Comparison of ENCODE assay signal across 17 cellular contexts in the genomic region with DNA sequence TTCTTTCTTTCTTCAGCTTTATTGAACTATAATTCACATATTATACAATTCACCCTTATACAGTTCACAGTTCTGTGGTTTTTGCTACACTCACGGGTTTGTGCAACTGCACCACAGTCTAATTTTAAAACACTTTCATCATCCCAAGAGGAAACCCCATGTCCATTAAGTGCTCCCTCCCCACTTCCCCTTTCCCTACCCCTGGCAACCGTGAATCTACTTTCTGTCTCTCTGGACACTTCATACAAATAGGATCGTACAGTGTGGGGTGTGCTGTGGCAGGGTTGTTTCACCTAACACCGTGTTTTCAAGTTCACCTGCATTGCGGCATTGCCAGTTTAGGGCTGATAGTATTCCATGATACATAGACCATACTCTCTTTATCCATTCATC.
DNase-seq lines count a peak whose midpoint lies in the region; ATAC-seq, FAIRE-seq and TF ChIP-seq lines count a peak whose summit lies in the region.
"Had no signal": no experiment of that assay in that cellular context is flagged by ENCODE, and none has a peak within 500 bp of the region (broad histone marks: within the 10 kb centered on the region; RNA-seq: fewer than 3 reads in every experiment).

No MANE protein-coding gene starts in this region.

- no peak overlapping the region for H2AFZ ChIP-seq in hepatocyte

- no peak overlapping the region for H3K27ac ChIP-seq in hepatocyte
- H3K27ac ChIP-seq: Peyer's patch, stomach had no signal

- H3K9me2 ChIP-seq in hepatocyte (replicated peaks; ENCODE audit: insufficient read depth), result no peaks in the 10 kb centered on the region

- no peak overlapping the region for H3K4me2 ChIP-seq in hepatocyte

- DNase-seq in Right ventricle myocardium superior, result no peak
- DNase-seq in cardiac septum (ENCODE audit: low spot score), result no peak
- peak; percentile 98 for DNase-seq in SIG-M5 treated with dmso at 0.1 percent for 504 hours (lab: John Stamatoyannopoulos, UW; ENCODE audit: unreplicated experiment)
- DNase-seq in left ventricle myocardium superior, result no peak
- DNase-seq in urothelium cell line (ENCODE audit: low spot score), result no peak
- no peak for DNase-seq in hepatocyte (ENCODE audit: low spot score)
- DNase-seq in HEK293T (ENCODE audit: extremely low spot score), result no peak
- no peak for DNase-seq in NCI-H510A (lab: John Stamatoyannopoulos, UW)
- DNase-seq: activated CD4-positive, CD25-positive, alpha-beta regulatory T cell treated with anti-CD3 and anti-CD28 coated beads, Interleukin-2, amount 50 U/mL, for 72 hours; NCI-H2029; Peyer's patch; right cardiac atrium; stomach had no signal

- no peak overlapping the region for H3K4me3 ChIP-seq in hepatocyte
- H3K4me3 ChIP-seq: MG63, Peyer's patch, stomach had no signal

- intact Hi-C loops in Right ventricle myocardium superior (cut with DNase I), result no loop called here
- intact Hi-C loops in cardiac septum (cut with DNase I), result no loop called here
- intact Hi-C loops in left ventricle myocardium superior (cut with micrococcal nuclease), result no loop called here

- H4K20me1 ChIP-seq in hepatocyte (ENCODE audit: insufficient read depth, poor library complexity, severe bottlenecking), result no peaks in the 10 kb centered on the region

- H3K9me3 ChIP-seq in hepatocyte (ENCODE audit: low read depth), result no peaks in the 10 kb centered on the region
- H3K9me3 ChIP-seq: MG63, Peyer's patch, stomach had no signal

- no peak for TF ChIP-seq CTCF in hepatocyte (IDR thresholded peaks at IDR 0.05; ENCODE audit: poor library complexity)

- WGBS in hepatocyte (ENCODE audit: low lambda C conversion rate, missing lambda C conversion rate), result 77% methylated on average over 5 of the region's 5 CpGs

- POLR2A ChIA-PET in HEK293T (lab: Yijun Ruan, JAX), result no interaction called here

- H3K27me3 ChIP-seq in hepatocyte, result no peaks in the 10 kb centered on the region
- H3K27me3 ChIP-seq: MG63, Peyer's patch had no signal

- H3K36me3 ChIP-seq in hepatocyte (replicated peaks; ENCODE audit: insufficient read depth, low read depth), result no peaks in the 10 kb centered on the region
- H3K36me3 ChIP-seq: MG63, Peyer's patch, stomach had no signal

- ATAC-seq in Right ventricle myocardium superior (ENCODE audit: poor library complexity), result peak; percentile 66
- peak; percentile 49 for ATAC-seq in left ventricle myocardium superior

- CTCF ChIA-PET in HEK293T (lab: Yijun Ruan, JAX), result interaction anchor here (0.7 kb wide), 1 partner anchor 20 kb away, joined by 3 read pairs; no protein-coding TSS in a partner anchor

- FAIRE-seq in urothelium cell line (lab: Jason Lieb, UNC), result peak; percentile 17
- FAIRE-seq: astrocyte, colon, frontal cortex had no signal

- H3K79me2 ChIP-seq in hepatocyte, result no peaks in the 10 kb centered on the region

- H3K4me1 ChIP-seq in hepatocyte (ENCODE audit: insufficient read depth), result no peaks in the 10 kb centered on the region
- H3K4me1 ChIP-seq: Peyer's patch had no signal

TF ChIP-seq in HEK293T, 16 proteins besides CTCF, POLR2A, EP300 and RAD21:
- TF ChIP-seq, protein P1, sequence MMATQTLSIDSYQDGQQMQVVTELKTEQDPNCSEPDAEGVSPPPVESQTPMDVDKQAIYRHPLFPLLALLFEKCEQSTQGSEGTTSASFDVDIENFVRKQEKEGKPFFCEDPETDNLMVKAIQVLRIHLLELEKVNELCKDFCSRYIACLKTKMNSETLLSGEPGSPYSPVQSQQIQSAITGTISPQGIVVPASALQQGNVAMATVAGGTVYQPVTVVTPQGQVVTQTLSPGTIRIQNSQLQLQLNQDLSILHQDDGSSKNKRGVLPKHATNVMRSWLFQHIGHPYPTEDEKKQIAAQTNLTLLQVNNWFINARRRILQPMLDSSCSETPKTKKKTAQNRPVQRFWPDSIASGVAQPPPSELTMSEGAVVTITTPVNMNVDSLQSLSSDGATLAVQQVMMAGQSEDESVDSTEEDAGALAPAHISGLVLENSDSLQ (IDR thresholded peaks at IDR 0.05), result no peak
- TF ChIP-seq FOXM1 (IDR thresholded peaks at IDR 0.05; ENCODE audit: borderline replicate concordance), result no peak
- TF ChIP-seq ARNT (IDR thresholded peaks at IDR 0.05), result no peak
- no peak for TF ChIP-seq NFRKB (IDR thresholded peaks at IDR 0.05)
- TF ChIP-seq CTBP1 (IDR thresholded peaks at IDR 0.05; ENCODE audit: borderline replicate concordance), result no peak
- TF ChIP-seq LEF1 (IDR thresholded peaks at IDR 0.05; ENCODE audit: borderline replicate concordance), result no peak
- TF ChIP-seq FOXA1 (IDR thresholded peaks at IDR 0.05), result no peak
- no peak for TF ChIP-seq SUZ12 (IDR thresholded peaks at IDR 0.05)
- TF ChIP-seq L3MBTL2 (conservative IDR thresholded peaks at IDR 0.05), result no peak
- TF ChIP-seq HDGF (IDR thresholded peaks at IDR 0.05; ENCODE audit: borderline replicate concordance), result no peak
- no peak for TF ChIP-seq FOXK2 (IDR thresholded peaks at IDR 0.05)
- no peak for TF ChIP-seq TARDBP (IDR thresholded peaks at IDR 0.05)
- TF ChIP-seq ZNF384 (IDR thresholded peaks at IDR 0.05), result no peak
- no peak for TF ChIP-seq BHLHE40 (IDR thresholded peaks at IDR 0.05; ENCODE audit: borderline replicate concordance)
- TF ChIP-seq SP1 (IDR thresholded peaks at IDR 0.05), result no peak
- no peak for TF ChIP-seq ELF4 (IDR thresholded peaks at IDR 0.05)
